ENCODE assay signal across 6 cellular contexts in genomic region chr6:14300189-14300588, GRCh38.
DNase-seq lines count a peak whose midpoint lies in the region; ATAC-seq and TF ChIP-seq lines count a peak whose summit lies in the region.
"Not testable (repeated sequence)": the region's sequence is repeated elsewhere in the genome, so short reads cannot be mapped to it uniquely, and the experiment has no call there.

No MANE protein-coding gene starts in this region.

- peaks cover 14% of the 10 kb centered on the region for H3K4me1 ChIP-seq in GM23338 (ENCODE audit: insufficient read depth)
- H3K4me1 ChIP-seq in HUES6 (ENCODE audit: control insufficient read depth, insufficient read depth, low read length), result peaks cover 11% of the 10 kb centered on the region
- H3K4me1 ChIP-seq in endodermal cell (ENCODE audit: control insufficient read depth, insufficient read depth, low read length); trophoblast cell (ENCODE audit: control insufficient read depth in 1 of 2, insufficient read depth in 2 of 2, low read length in 2 of 2): not testable (repeated sequence)

- peaks cover 17% of the 10 kb centered on the region for H3K9me3 ChIP-seq in HUES6 (ENCODE audit: control insufficient read depth, insufficient read depth, low read depth, low read length)
- not testable (repeated sequence) for H3K9me3 ChIP-seq in WERI-Rb-1 (ENCODE audit: severe bottlenecking); trophoblast cell (ENCODE audit: insufficient read depth, low read depth, low read length)
- H3K9me3 ChIP-seq in endodermal cell (ENCODE audit: control insufficient read depth, low read length), result peaks cover 11% of the 10 kb centered on the region

- H3K9me2 ChIP-seq in GM23338 (ENCODE audit: insufficient read depth), result not testable (repeated sequence)

- not testable (repeated sequence) for H3F3A ChIP-seq in GM23338 (replicated peaks; ENCODE audit: low read depth)

- peaks cover 28% of the 10 kb centered on the region for H3K9me3 Mint-ChIP-seq in GM23338
- H3K9me3 Mint-ChIP-seq in endodermal cell, result peaks cover 13% of the 10 kb centered on the region

- H3K14ac ChIP-seq in trophoblast cell (ENCODE audit: low read length), result not testable (repeated sequence)

- H3K27ac ChIP-seq in GM23338 (ENCODE audit: low read depth); WERI-Rb-1; endodermal cell (ENCODE audit: low read depth, low read length); trophoblast cell (ENCODE audit: low read depth, low read length): not testable (repeated sequence)
- 0 out of 2 replicates have a peak overlapping the region, but pooled peaks have one; percentile 51 for H3K27ac ChIP-seq in HUES6 (ENCODE audit: low read depth, low read length)

- H3K4me1 Mint-ChIP-seq in GM23338 (peaks cover 17% of the 10 kb centered on the region), endodermal cell (peaks cover 59% of the 10 kb centered on the region)

- H3K4ac ChIP-seq in trophoblast cell (ENCODE audit: low read depth, low read length), result not testable (repeated sequence)

- not testable (repeated sequence) for H3K23ac ChIP-seq in trophoblast cell (ENCODE audit: low read length)

- H3K18ac ChIP-seq in trophoblast cell (ENCODE audit: low read length), result not testable (repeated sequence)

- not testable (repeated sequence) for H4K91ac ChIP-seq in trophoblast cell (ENCODE audit: low read depth, low read length)

- not testable (repeated sequence) for DNase-seq in GM23338 (ENCODE audit: low spot score); endodermal cell
- DNase-seq in WERI-Rb-1, result peak; percentile 51
- peak; percentile 80 for DNase-seq in islet precursor cell
- DNase-seq in trophoblast cell, result peak; percentile 36 to 80

- H2AFZ ChIP-seq in GM23338; trophoblast cell (ENCODE audit: insufficient read depth, low read length, poor library complexity): not testable (repeated sequence)

- not testable (repeated sequence) for H4K20me1 ChIP-seq in GM23338 (replicated peaks; ENCODE audit: insufficient read depth)

- H3K36me3 ChIP-seq in GM23338 (ENCODE audit: insufficient read depth); WERI-Rb-1; endodermal cell (ENCODE audit: control insufficient read depth, insufficient read depth, low read length); trophoblast cell (ENCODE audit: control insufficient read depth in 1 of 2, insufficient read depth in 2 of 2, low read length in 2 of 2): not testable (repeated sequence)
- peaks cover 20% of the 10 kb centered on the region for H3K36me3 ChIP-seq in HUES6 (ENCODE audit: control insufficient read depth, insufficient read depth, low read length)

- H3K4me2 ChIP-seq in GM23338; trophoblast cell (ENCODE audit: low read length): not testable (repeated sequence)

- H3K27ac Mint-ChIP-seq in GM23338, result peak overlapping the region; percentile 35; the same call in 1 of the 2 replicates
- H3K27ac Mint-ChIP-seq in endodermal cell, result peak overlapping the region; percentile 96

- not testable (repeated sequence) for H2BK120ac ChIP-seq in trophoblast cell (ENCODE audit: insufficient read depth, low read length, poor library complexity)

- WGBS in endodermal cell (ENCODE audit: insufficient coverage in 1 of 2, insufficient read length in 1 of 2), 2 experiments, result 83 to 100% methylated on average over 6 to 16 of the region's 16 CpGs
- no CpG with 5 or more reads among the region's 16 CpGs for WGBS in trophoblast cell (ENCODE audit: extremely low coverage, insufficient coverage, insufficient read length)

- H3K79me1 ChIP-seq in trophoblast cell (ENCODE audit: low read length), result not testable (repeated sequence)

- H3K4me3 ChIP-seq in GM23338 (peak overlapping the region; percentile 20; the same call in 1 of the 2 replicates), HUES6 (ENCODE audit: low read depth, low read length) (peak overlapping the region; percentile 52), WERI-Rb-1 (ENCODE audit: low read depth, low read length) (peak overlapping the region; percentile 25), endodermal cell (ENCODE audit: low read length) (peak overlapping the region; percentile 45)
- not testable (repeated sequence) for H3K4me3 ChIP-seq in trophoblast cell (ENCODE audit: low read depth, low read length)

- not testable (repeated sequence) for H4K12ac ChIP-seq in trophoblast cell (ENCODE audit: low read depth, low read length)

- not testable (repeated sequence) for ATAC-seq in GM23338

- not testable (repeated sequence) for TF ChIP-seq CTCF in GM23338 (conservative IDR thresholded peaks at IDR 0.05; ENCODE audit: low read depth in 2 of 2); WERI-Rb-1 (IDR thresholded peaks at IDR 0.05; ENCODE audit: low read depth, low read length); endodermal cell (conservative IDR thresholded peaks at IDR 0.05)

- peaks cover 32% of the 10 kb centered on the region for H3K36me3 Mint-ChIP-seq in GM23338 (ENCODE audit: low read depth)
- peaks cover 41% of the 10 kb centered on the region for H3K36me3 Mint-ChIP-seq in endodermal cell (ENCODE audit: low read depth)

- H3K27me3 Mint-ChIP-seq in GM23338 (ENCODE audit: insufficient read depth, low read depth, poor library complexity); endodermal cell (ENCODE audit: insufficient read depth): not testable (repeated sequence)

- not testable (repeated sequence) for H2BK12ac ChIP-seq in trophoblast cell (ENCODE audit: low read length)

- peak overlapping the region; percentile 86 for H3K9ac ChIP-seq in HUES6 (ENCODE audit: low read length)
- not testable (repeated sequence) for H3K9ac ChIP-seq in endodermal cell (ENCODE audit: extremely low read depth, low read length, poor library complexity, severe bottlenecking); trophoblast cell (ENCODE audit: low read length)

- not testable (repeated sequence) for H4K8ac ChIP-seq in trophoblast cell (ENCODE audit: low read depth, low read length)

- not testable (repeated sequence) for H2BK5ac ChIP-seq in trophoblast cell (ENCODE audit: low read depth, low read length, poor library complexity)

- H3K27me3 ChIP-seq in GM23338 (ENCODE audit: insufficient read depth); HUES6 (ENCODE audit: control insufficient read depth, insufficient read depth, low read length); WERI-Rb-1 (ENCODE audit: insufficient read depth, low read depth, severe bottlenecking); endodermal cell (ENCODE audit: control insufficient read depth, insufficient read depth, low read length, poor library complexity, severe bottlenecking); trophoblast cell (ENCODE audit: insufficient read depth, low read length): not testable (repeated sequence)

- H3K79me2 ChIP-seq in GM23338 (replicated peaks; ENCODE audit: insufficient read depth); trophoblast cell (ENCODE audit: control insufficient read depth, insufficient read depth, low read length, poor library complexity): not testable (repeated sequence)

- H2AK5ac ChIP-seq in trophoblast cell (ENCODE audit: low read length), result not testable (repeated sequence)

- not testable (repeated sequence) for H3K4me3 Mint-ChIP-seq in GM23338
- H3K4me3 Mint-ChIP-seq in endodermal cell, result peak overlapping the region; percentile 94
